ENCODE assay signal across 1 cellular context in genomic region chr12:12365931-12366431, GRCh38.
TF ChIP-seq lines count a peak whose summit lies in the region.

No MANE protein-coding gene starts in this region.

TF ChIP-seq in GM23338, 12 proteins besides CTCF, POLR2A, EP300 and RAD21 (continued from another document):
- TF ChIP-seq ZNF462 (CRISPR knock-in tag; IDR thresholded peaks at IDR 0.05) (no peak), STAT1 (IDR thresholded peaks at IDR 0.05; ENCODE audit: unreplicated experiment) (no peak)
